1 cellular context compared by ENCODE assay signal in the genomic region with DNA sequence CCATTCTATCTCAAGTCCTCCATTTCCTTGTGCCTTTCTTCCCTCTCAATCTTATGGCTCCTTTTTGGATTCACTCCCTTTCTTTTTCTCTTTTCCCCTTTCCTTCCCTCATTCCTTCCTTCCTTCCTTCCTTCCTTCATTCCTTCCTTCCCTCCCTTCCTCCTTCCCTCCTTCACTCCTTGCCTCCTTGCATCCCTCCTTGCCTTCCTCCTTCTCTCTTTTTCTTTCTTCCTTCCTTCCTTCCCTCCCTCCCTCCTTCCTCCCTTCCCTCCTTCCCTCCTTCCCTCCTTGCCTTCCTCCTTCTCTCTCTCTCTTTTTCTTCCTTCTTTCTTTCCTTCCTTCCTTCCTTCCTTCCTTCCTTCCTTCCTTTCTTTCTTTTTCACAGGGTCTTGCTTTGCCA.
TF ChIP-seq lines count a peak whose summit lies in the region.

No MANE protein-coding gene starts in this region.

TF ChIP-seq in GM23338, 12 proteins besides CTCF, POLR2A, EP300 and RAD21 (continued from another document):
- TF ChIP-seq ZNF462 (CRISPR knock-in tag; IDR thresholded peaks at IDR 0.05) (no peak), ZNF331 (CRISPR knock-in tag; IDR thresholded peaks at IDR 0.05; ENCODE audit: low read depth) (no peak), ZNF114 (CRISPR knock-in tag; IDR thresholded peaks at IDR 0.05) (no peak)
